24 cellular contexts compared by ENCODE assay signal in the genomic region with DNA sequence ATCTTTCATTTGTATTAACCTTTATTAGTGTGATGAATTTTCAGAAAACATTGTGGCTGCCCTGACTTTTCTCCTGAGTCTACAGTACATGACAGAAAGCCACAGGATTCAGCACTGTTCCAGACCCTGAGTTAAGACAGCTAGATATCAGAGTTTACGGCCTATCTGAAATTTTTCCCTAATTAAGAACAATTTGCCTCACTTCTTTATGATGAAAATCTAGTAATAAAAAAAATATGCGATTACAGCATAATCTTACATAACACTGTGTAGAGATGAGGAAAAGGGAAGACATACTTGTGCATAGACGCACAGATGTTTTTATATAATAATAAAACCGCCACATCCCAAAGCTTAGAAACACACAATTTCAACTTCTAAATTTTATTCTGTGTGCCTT. TPM values are rescaled to one million over a fixed set of nuclear protein-coding genes. Genes with fewer than 3 reads are reported as not detected.
A peak's percentile ranks its signal among the peaks of the same experiment; 100 is the strongest.
DNase-seq lines count a peak whose midpoint lies in the region; ATAC-seq, FAIRE-seq and TF ChIP-seq lines count a peak whose summit lies in the region.
"Had no signal": no experiment of that assay in that cellular context is flagged by ENCODE, and none has a peak within 500 bp of the region (broad histone marks: within the 10 kb centered on the region; RNA-seq: fewer than 3 reads in every experiment).

No MANE protein-coding gene starts in this region.

- no peak for FAIRE-seq in GM12878 (lab: Jason Lieb, UNC)
- FAIRE-seq: H1, pancreas had no signal

- TF ChIP-seq CTCF in activated CD8-positive, alpha-beta T cell treated with anti-CD3 and anti-CD28 coated beads for 36 hours (IDR thresholded peaks at IDR 0.05), result no peak
- TF ChIP-seq CTCF in GM12878 (IDR thresholded peaks at IDR 0.05 in 2 of 3, conservative IDR thresholded peaks at IDR 0.05 in 1 of 3; ENCODE audit: control insufficient read depth in 2 of 3, extremely low read depth in 1 of 3, insufficient read depth in 1 of 3, low read depth in 3 of 3, low read length in 3 of 3), result no peak
- no peak for TF ChIP-seq CTCF in transverse colon (IDR thresholded peaks at IDR 0.05)

- H3K27ac ChIP-seq in GM12878 (ENCODE audit: control insufficient read depth, insufficient read depth) (no peak overlapping the region), transverse colon (peak overlapping the region; percentile 33 to 92 (median 60))
- no peak overlapping the region for H3K27ac ChIP-seq in naive thymus-derived CD4-positive, alpha-beta T cell (ENCODE audit: low read depth, low read length)
- H3K27ac ChIP-seq: BLaER1, pancreas had no signal

- CTCF ChIA-PET in activated CD8-positive, alpha-beta T cell treated with anti-CD3 and anti-CD28 coated beads for 36 hours (lab: Charles Lee), result interaction anchor here (0.7 to 1.8 kb wide), 4 partner anchors 26 to 103 kb away, joined by 3 to 7 read pairs (median 4); no protein-coding TSS in a partner anchor
- CTCF ChIA-PET in activated CD8-positive, alpha-beta T cell treated with anti-CD3 and anti-CD28 coated beads, Interleukin-2, amount 10 ng/mL, durations not matched to agents 7 days and 5 days (lab: Charles Lee), result interaction anchor here (0.8 to 2.6 kb wide), 6 partner anchors 23 to 103 kb away, joined by 3 to 11 read pairs (median 3); no protein-coding TSS in a partner anchor
- CTCF ChIA-PET in GM12878 (lab: Yijun Ruan, JAX), result interaction anchor here (1.3 to 3.4 kb wide), 4 partner anchors 20 to 113 kb away, joined by 4 to 11 read pairs (median 6); no protein-coding TSS in a partner anchor
- CTCF ChIA-PET in naive thymus-derived CD4-positive, alpha-beta T cell (lab: Charles Lee), result no interaction called here

- no peak for TF ChIP-seq EP300 in GM12878 (IDR thresholded peaks at IDR 0.05; ENCODE audit: borderline replicate concordance in 1 of 2, control insufficient read depth in 1 of 2, low read depth in 2 of 2, low read length in 2 of 2)
- no peak for TF ChIP-seq EP300 in transverse colon (IDR thresholded peaks at IDR 0.05; ENCODE audit: low read depth)

- no peaks in the 10 kb centered on the region; the same call in 1 of the 2 replicates for H4K20me1 ChIP-seq in GM12878 (ENCODE audit: control insufficient read depth, insufficient read depth)

- H3K4me3 ChIP-seq in GM12878, result no peak overlapping the region
- no peak overlapping the region for H3K4me3 ChIP-seq in naive thymus-derived CD4-positive, alpha-beta T cell (ENCODE audit: low read length)
- no peak overlapping the region for H3K4me3 ChIP-seq in transverse colon
- H3K4me3 ChIP-seq: BLaER1, cardiac muscle cell, esophagus squamous epithelium, left lung, pancreas, skin epidermis had no signal

- WGBS in GM12878 (ENCODE audit: insufficient coverage, insufficient replicate concordance, low lambda C conversion rate, missing lambda C conversion rate), result 96% methylated on average over 4 of the region's 4 CpGs
- 58 to 82% methylated on average over 4 of the region's 4 CpGs for WGBS in transverse colon (ENCODE audit: low coverage in 1 of 2), 2 donors

- SMC1A ChIA-PET in GM12878 (lab: Charles Lee; ENCODE audit: uncharacterized antibody, unreplicated experiment), result interaction anchor here (1.1 to 2.1 kb wide), 6 partner anchors 10 to 43 kb away, joined by 4 to 8 read pairs (median 6); no protein-coding TSS in a partner anchor

- H3K36me3 ChIP-seq in GM12878 (ENCODE audit: control insufficient read depth in 2 of 2, insufficient read depth in 2 of 2, low read length in 1 of 2) (no peaks in the 10 kb centered on the region; a peak in 1 of 4 replicates), transverse colon (no peaks in the 10 kb centered on the region)
- peaks cover 0 to 15% (median 0%) of the 10 kb centered on the region in 3 experiments for H3K36me3 ChIP-seq in naive thymus-derived CD4-positive, alpha-beta T cell (ENCODE audit: control insufficient read depth in 2 of 3, insufficient read depth in 3 of 3, low read length in 3 of 3)
- H3K36me3 ChIP-seq: pancreas had no signal

- POLR2A ChIA-PET in activated CD8-positive, alpha-beta T cell treated with anti-CD3 and anti-CD28 coated beads for 36 hours (lab: Charles Lee), result interaction anchor here (1.6 kb wide), 1 partner anchor 9 kb away, joined by 6 read pairs; no protein-coding TSS in a partner anchor
- POLR2A ChIA-PET in activated CD8-positive, alpha-beta T cell treated with anti-CD3 and anti-CD28 coated beads, Interleukin-2, amount 10 ng/mL, durations not matched to agents 7 days and 5 days (lab: Charles Lee), result interaction anchor here (1.0 kb wide), 1 partner anchor 10 kb away, joined by 3 read pairs; no protein-coding TSS in a partner anchor
- POLR2A ChIA-PET in GM12878 (lab: Charles Lee), result interaction anchor here (1.1 kb wide), 1 partner anchor 9 kb away, joined by 4 read pairs; no protein-coding TSS in a partner anchor
- POLR2A ChIA-PET in naive thymus-derived CD4-positive, alpha-beta T cell (lab: Charles Lee), result interaction anchor here (0.8 to 1.1 kb wide), 2 partner anchors 9 to 94 kb away, joined by 3 read pairs; a partner anchor contains a TSS

- H3K9me3 Mint-ChIP-seq in activated CD8-positive, alpha-beta T cell treated with anti-CD3 and anti-CD28 coated beads for 36 hours, result no peaks in the 10 kb centered on the region
- no peaks in the 10 kb centered on the region for H3K9me3 Mint-ChIP-seq in activated CD8-positive, alpha-beta T cell treated with anti-CD3 and anti-CD28 coated beads, Interleukin-2, amount 10 ng/mL, durations not matched to agents 7 days and 5 days (ENCODE audit: insufficient read depth)
- H3K9me3 Mint-ChIP-seq in naive thymus-derived CD4-positive, alpha-beta T cell, result no peaks in the 10 kb centered on the region
- H3K9me3 Mint-ChIP-seq: activated T-helper 1 cell treated with anti-CD3 and anti-CD28 coated beads, Interleukin-12 subunit alpha, Interleukin-12 subunit beta, Interleukin-2, Interleukin-4 antibody, amounts not matched to agents 30 ng/mL and 10 ng/mL and 1 ng/mL, durations not matched to agents 14 hours and 24 hours and 36 hours had no signal

- H3K79me2 ChIP-seq in GM12878 (ENCODE audit: control insufficient read depth, insufficient read depth, low read length), result peaks cover 71% of the 10 kb centered on the region

- H3K9me3 ChIP-seq in GM12878 (replicated peaks; ENCODE audit: control insufficient read depth, insufficient read depth, low read length) (no peaks in the 10 kb centered on the region), transverse colon (no peaks in the 10 kb centered on the region)
- H3K9me3 ChIP-seq in naive thymus-derived CD4-positive, alpha-beta T cell (ENCODE audit: control insufficient read depth in 2 of 3, low read length in 3 of 3), result no peaks in the 10 kb centered on the region
- H3K9me3 ChIP-seq: esophagus squamous epithelium, left lung, pancreas had no signal

- H3K27me3 Mint-ChIP-seq in activated CD8-positive, alpha-beta T cell treated with anti-CD3 and anti-CD28 coated beads for 36 hours, result no peaks in the 10 kb centered on the region
- no peaks in the 10 kb centered on the region for H3K27me3 Mint-ChIP-seq in activated CD8-positive, alpha-beta T cell treated with anti-CD3 and anti-CD28 coated beads, Interleukin-2, amount 10 ng/mL, durations not matched to agents 7 days and 5 days (ENCODE audit: low read depth)
- no peaks in the 10 kb centered on the region for H3K27me3 Mint-ChIP-seq in naive thymus-derived CD4-positive, alpha-beta T cell

- intact Hi-C loops in activated CD8-positive, alpha-beta T cell treated with anti-CD3 and anti-CD28 coated beads for 36 hours (cut with micrococcal nuclease), result no loop called here
- intact Hi-C loops in GM12878 (cut with micrococcal nuclease; ENCODE audit: unreplicated experiment), result no loop called here
- intact Hi-C loops in naive thymus-derived CD4-positive, alpha-beta T cell (cut with micrococcal nuclease), result loop anchor here (5.0 to 10.0 kb wide), 3 partner anchors 43 to 476 kb away; a partner anchor contains a TSS
- intact Hi-C loops in transverse colon (cut with DNase I; ENCODE audit: low total_unique reads), result no loop called here

- no TSS peak for BruUV-seq in GM12878 (replicated peaks; lab: Mats Ljungman, UMichigan)

- H3K4me3 Mint-ChIP-seq in activated CD8-positive, alpha-beta T cell treated with anti-CD3 and anti-CD28 coated beads for 36 hours, result no peak overlapping the region
- H3K4me3 Mint-ChIP-seq in activated CD8-positive, alpha-beta T cell treated with anti-CD3 and anti-CD28 coated beads, Interleukin-2, amount 10 ng/mL, durations not matched to agents 7 days and 5 days, result no peak overlapping the region
- peak overlapping the region in 6 of 10 donors; percentile 7 to 52 (median 17) for H3K4me3 Mint-ChIP-seq in naive thymus-derived CD4-positive, alpha-beta T cell
- H3K4me3 Mint-ChIP-seq: activated T-helper 1 cell treated with anti-CD3 and anti-CD28 coated beads, Interleukin-12 subunit alpha, Interleukin-12 subunit beta, Interleukin-2, Interleukin-4 antibody, amounts not matched to agents 30 ng/mL and 10 ng/mL and 1 ng/mL, durations not matched to agents 14 hours and 24 hours and 36 hours had no signal

- H3K4me2 ChIP-seq in GM12878 (ENCODE audit: control insufficient read depth, insufficient read depth), result 0 out of 2 replicates have a peak overlapping the region, but pooled peaks have one; percentile 19
- H3K4me2 ChIP-seq: BLaER1 had no signal

- peaks cover 31% of the 10 kb centered on the region for H3K36me3 Mint-ChIP-seq in activated CD8-positive, alpha-beta T cell treated with anti-CD3 and anti-CD28 coated beads for 36 hours (ENCODE audit: low read depth)
- peaks cover 22% of the 10 kb centered on the region for H3K36me3 Mint-ChIP-seq in activated CD8-positive, alpha-beta T cell treated with anti-CD3 and anti-CD28 coated beads, Interleukin-2, amount 10 ng/mL, durations not matched to agents 7 days and 5 days (ENCODE audit: low read depth)
- H3K36me3 Mint-ChIP-seq in naive thymus-derived CD4-positive, alpha-beta T cell, result peaks cover 0 to 27% (median 14%) of the 10 kb centered on the region in 5 donors

- peaks cover 1% of the 10 kb centered on the region for H3K4me1 ChIP-seq in GM12878 (ENCODE audit: control insufficient read depth, insufficient read depth, low read length)
- H3K4me1 ChIP-seq in naive thymus-derived CD4-positive, alpha-beta T cell (ENCODE audit: control insufficient read depth in 2 of 2, insufficient read depth in 2 of 2, low read length in 2 of 2), result peaks cover 13 to 27% of the 10 kb centered on the region in 2 donors
- peaks cover 8 to 55% (median 39%) of the 10 kb centered on the region in 4 donors for H3K4me1 ChIP-seq in transverse colon

- in situ Hi-C loops in GM12878 (cut with MboI) (no loop called here), transverse colon (cut with MboI; ENCODE audit: low pct_ligation_motif_present in 1 of 4, low pct_unique_long_range_greater_than_20kb in 1 of 4, low sequenced_read_pairs in 3 of 4) (no loop called here)

- H3K27ac Mint-ChIP-seq in activated CD8-positive, alpha-beta T cell treated with anti-CD3 and anti-CD28 coated beads for 36 hours, result peak overlapping the region; percentile 52
- H3K27ac Mint-ChIP-seq in activated CD8-positive, alpha-beta T cell treated with anti-CD3 and anti-CD28 coated beads, Interleukin-2, amount 10 ng/mL, durations not matched to agents 7 days and 5 days, result no peak overlapping the region
- H3K27ac Mint-ChIP-seq in naive thymus-derived CD4-positive, alpha-beta T cell, result peak overlapping the region in 5 of 9 donors; percentile 35 to 62 (median 54)
- H3K27ac Mint-ChIP-seq: activated T-helper 1 cell treated with anti-CD3 and anti-CD28 coated beads, Interleukin-12 subunit alpha, Interleukin-12 subunit beta, Interleukin-2, Interleukin-4 antibody, amounts not matched to agents 30 ng/mL and 10 ng/mL and 1 ng/mL, durations not matched to agents 14 hours and 24 hours and 36 hours had no signal

- no peak overlapping the region for H3K9ac ChIP-seq in GM12878 (ENCODE audit: control insufficient read depth, insufficient read depth, low read length)
- H3K9ac ChIP-seq: BLaER1 had no signal

- H3K4me1 Mint-ChIP-seq in activated CD8-positive, alpha-beta T cell treated with anti-CD3 and anti-CD28 coated beads for 36 hours (ENCODE audit: low read depth), result peaks cover 58% of the 10 kb centered on the region
- H3K4me1 Mint-ChIP-seq in activated CD8-positive, alpha-beta T cell treated with anti-CD3 and anti-CD28 coated beads, Interleukin-2, amount 10 ng/mL, durations not matched to agents 7 days and 5 days (ENCODE audit: low read depth), result peaks cover 33% of the 10 kb centered on the region
- H3K4me1 Mint-ChIP-seq in naive thymus-derived CD4-positive, alpha-beta T cell, result peaks cover 35 to 79% (median 72%) of the 10 kb centered on the region in 7 donors

- H3K27me3 ChIP-seq in GM12878 (replicated peaks in 1 of 2; ENCODE audit: control insufficient read depth in 2 of 2, insufficient read depth in 2 of 2, low read length in 1 of 2), result no peaks in the 10 kb centered on the region
- no peaks in the 10 kb centered on the region for H3K27me3 ChIP-seq in naive thymus-derived CD4-positive, alpha-beta T cell (ENCODE audit: control insufficient read depth in 2 of 2, insufficient read depth in 2 of 2, low read length in 2 of 2)
- no peaks in the 10 kb centered on the region for H3K27me3 ChIP-seq in transverse colon
- H3K27me3 ChIP-seq: BLaER1, cardiac muscle cell, esophagus squamous epithelium, left lung, pancreas had no signal

- RAD21 ChIA-PET in GM12878 (lab: Charles Lee; ENCODE audit: unreplicated experiment), result interaction anchor here (0.8 to 1.8 kb wide), 3 partner anchors 11 to 25 kb away, joined by 3 to 4 read pairs (median 3); no protein-coding TSS in a partner anchor

- no peak for DNase-seq in activated CD8-positive, alpha-beta T cell treated with anti-CD3 and anti-CD28 coated beads for 36 hours
- DNase-seq in activated CD8-positive, alpha-beta T cell treated with anti-CD3 and anti-CD28 coated beads, Interleukin-2, amount 10 ng/mL, durations not matched to agents 7 days and 5 days, result no peak
- DNase-seq in GM12878 (ENCODE audit: low read depth, low spot score), result no peak
- no peak for DNase-seq in naive thymus-derived CD4-positive, alpha-beta T cell
- no peak for DNase-seq in transverse colon
- DNase-seq in NCI-H2107 treated with DMSO at 0.1 percent for 48 hours (lab: John Stamatoyannopoulos, UW; ENCODE audit: unreplicated experiment), result no peak
- DNase-seq: 8988T; DMS 273 treated with DMSO at 0.1 percent for 48 hours; esophagus squamous epithelium; left lung; NCI-H187; NCI-H345; NK-92 treated with Interleukin-12 subunit alpha and Interleukin-12 subunit beta, amount 100 ng/mL, for 24 hours; pancreas; stimulated activated CD4-positive, alpha-beta T cell treated with anti-CD3 and anti-CD28 coated beads, Interleukin-4, amount 100 ng/mL, for 1 hour; substantia nigra; SW 1271 had no signal

- ATAC-seq in activated CD8-positive, alpha-beta T cell treated with anti-CD3 and anti-CD28 coated beads for 36 hours, result no peak
- ATAC-seq in activated CD8-positive, alpha-beta T cell treated with anti-CD3 and anti-CD28 coated beads, Interleukin-2, amount 10 ng/mL, durations not matched to agents 7 days and 5 days, result no peak
- no peak; the same call in 2 of the 3 replicates for ATAC-seq in GM12878
- no peak for ATAC-seq in naive thymus-derived CD4-positive, alpha-beta T cell
- ATAC-seq in GM21717 (IDR thresholded peaks at IDR 0.05; ENCODE audit: unreplicated experiment), result no peak
- ATAC-seq in HG03565 (IDR thresholded peaks at IDR 0.05; ENCODE audit: unreplicated experiment), result no peak

- TF ChIP-seq RAD21 in GM12878 (IDR thresholded peaks at IDR 0.05; ENCODE audit: insufficient read depth, low read depth, low read length), result no peak

- no peak overlapping the region for H2AFZ ChIP-seq in GM12878 (ENCODE audit: control insufficient read depth, low read depth, low read length)

- TF ChIP-seq POLR2A in GM12878 (IDR thresholded peaks at IDR 0.05; ENCODE audit: low read depth, low read length) (no peak), transverse colon (IDR thresholded peaks at IDR 0.05) (no peak)

RNA-seq across cellular contexts. Expression of a gene that starts 7.3 kb away (rescaled TPM):
- 10 to 100 TPM; 61.6 to 63.5 TPM for total RNA-seq in activated CD8-positive, alpha-beta T cell treated with anti-CD3 and anti-CD28 coated beads for 36 hours
- 10 to 100 TPM; 49.5 to 52.0 TPM for total RNA-seq in activated CD8-positive, alpha-beta T cell treated with anti-CD3 and anti-CD28 coated beads, Interleukin-2, amount 10 ng/mL, durations not matched to agents 7 days and 5 days
- total RNA-seq in GM12878 (2013; cell fraction: nucleolus; rRNA removed), result 86.4 and 107 TPM in 2 replicates
- total RNA-seq in GM12878 (2014; rRNA removed) (56.7 and 64.0 TPM in 2 replicates), GM12878 (2014; rRNA removed; fragmentation: Illumina TruSeq; extraction: Trizol) (39.5 and 39.9 TPM in 2 replicates), GM12878 (2021) (45.8 and 50.1 TPM in 2 replicates), transverse colon (100 to 1,000 TPM in 1 of 4 donors, 10 to 100 TPM in 3; 75.6 to 352 (median 95.3) TPM)
- 22.3 TPM for polyA plus RNA-seq in GM12878 (2011; ENCODE audit: low read depth)
- polyA plus RNA-seq in GM12878 (2011; rRNA removed) (55.8 and 80.4 TPM in 2 replicates), GM12878 (2014; fragmentation: Illumina TruSeq; extraction: Trizol) (41.6 and 45.4 TPM in 2 replicates), GM12878 (2014; fragmentation: Nextera tagmentation; extraction: Ambion mirVana) (10 to 100 TPM; 35.1 to 39.0 TPM), GM12878 (2014; rRNA removed) (34.5 and 43.7 TPM in 2 replicates), GM12878 (2016; fragmentation: Nextera tagmentation; extraction: Ambion mirVana) (10 to 100 TPM; 65.9 to 76.3 TPM)
- 55.1 and 82.5 TPM in 2 replicates for polyA plus RNA-seq in GM12878 (2011; cell fraction: cytosol; rRNA removed)
- polyA plus RNA-seq in GM12878 (2011; cell fraction: nucleus; rRNA removed), result 50.5 and 54.2 TPM in 2 replicates
- polyA plus RNA-seq in GM12878 (2012), result 26.3 and 35.4 TPM in 2 replicates
- polyA minus RNA-seq in GM12878 (2011; rRNA and poly(A)+ RNA removed), result 65.1 and 93.8 TPM in 2 replicates
- polyA minus RNA-seq in GM12878 (2011; cell fraction: cytosol; rRNA and poly(A)+ RNA removed), result 34.7 and 42.1 TPM in 2 replicates
- 27.9 and 43.3 TPM in 2 replicates for polyA minus RNA-seq in GM12878 (2011; cell fraction: nucleus; rRNA and poly(A)+ RNA removed)
- total RNA-seq in naive thymus-derived CD4-positive, alpha-beta T cell, result 10 to 100 TPM; 59.6 to 94.8 (median 80.9) TPM
- 100 to 1,000 TPM; 121 to 151 TPM for polyA plus RNA-seq in naive thymus-derived CD4-positive, alpha-beta T cell

RNA-seq across cellular contexts. Expression of a gene that starts 37.1 kb away (rescaled TPM):
- 10 to 100 TPM; 38.6 to 46.6 TPM for total RNA-seq in activated CD8-positive, alpha-beta T cell treated with anti-CD3 and anti-CD28 coated beads for 36 hours
- total RNA-seq in activated CD8-positive, alpha-beta T cell treated with anti-CD3 and anti-CD28 coated beads, Interleukin-2, amount 10 ng/mL, durations not matched to agents 7 days and 5 days, result 10 to 100 TPM; 50.7 to 62.6 TPM
- total RNA-seq in GM12878 (2013; cell fraction: nucleolus; rRNA removed), result 20.3 and 24.2 TPM in 2 replicates
- total RNA-seq in GM12878 (2014; rRNA removed), result 54.8 and 61.1 TPM in 2 replicates
- 42.4 and 43.3 TPM in 2 replicates for total RNA-seq in GM12878 (2014; rRNA removed; fragmentation: Illumina TruSeq; extraction: Trizol)
- 39.5 and 46.2 TPM in 2 replicates for total RNA-seq in GM12878 (2021)
- polyA plus RNA-seq in GM12878 (2011; ENCODE audit: low read depth), result 36.2 TPM
- polyA plus RNA-seq in GM12878 (2011; rRNA removed), result 34.4 and 55.3 TPM in 2 replicates
- polyA plus RNA-seq in GM12878 (2011; cell fraction: cytosol; rRNA removed), result 55.6 and 57.9 TPM in 2 replicates
- 60.1 and 74.9 TPM in 2 replicates for polyA plus RNA-seq in GM12878 (2011; cell fraction: nucleus; rRNA removed)
- polyA plus RNA-seq in GM12878 (2012), result 30.7 and 48.1 TPM in 2 replicates
- polyA plus RNA-seq in GM12878 (2014; fragmentation: Illumina TruSeq; extraction: Trizol), result 51.9 and 58.0 TPM in 2 replicates
- polyA plus RNA-seq in GM12878 (2014; fragmentation: Nextera tagmentation; extraction: Ambion mirVana), result 10 to 100 TPM; 40.0 to 44.4 TPM
- 48.1 and 51.3 TPM in 2 replicates for polyA plus RNA-seq in GM12878 (2014; rRNA removed)
- 100 to 1,000 TPM; 106 to 113 TPM for polyA plus RNA-seq in GM12878 (2016; fragmentation: Nextera tagmentation; extraction: Ambion mirVana)
- polyA minus RNA-seq in GM12878 (2011; rRNA and poly(A)+ RNA removed), result 42.2 and 43.6 TPM in 2 replicates
- 18.4 and 21.6 TPM in 2 replicates for polyA minus RNA-seq in GM12878 (2011; cell fraction: cytosol; rRNA and poly(A)+ RNA removed)
- 31.4 and 38.0 TPM in 2 replicates for polyA minus RNA-seq in GM12878 (2011; cell fraction: nucleus; rRNA and poly(A)+ RNA removed)
- 10 to 100 TPM; 42.1 to 83.0 (median 49.0) TPM for total RNA-seq in naive thymus-derived CD4-positive, alpha-beta T cell
- polyA plus RNA-seq in naive thymus-derived CD4-positive, alpha-beta T cell, result 10 to 100 TPM; 23.4 to 28.5 TPM
- total RNA-seq in transverse colon, result 10 to 100 TPM; 23.5 to 73.3 (median 56.2) TPM

Comparison
In these comparisons a context has a peak if more than half of its experiments do, and no peak if none do; other contexts are left out.
1. H3K4me3 Mint-ChIP-seq: peak in naive thymus-derived CD4-positive, alpha-beta T cell (6 of 10); none in activated CD8-positive, alpha-beta T cell treated with anti-CD3 and anti-CD28 coated beads for 36 hours (single experiment) and activated CD8-positive, alpha-beta T cell treated with anti-CD3 and anti-CD28 coated beads, Interleukin-2, amount 10 ng/mL, durations not matched to agents 7 days and 5 days (single experiment).
2. H3K27ac ChIP-seq: peak in transverse colon (4 of 4); none in GM12878 (single experiment) and naive thymus-derived CD4-positive, alpha-beta T cell (single experiment).
3. intact Hi-C loops: an anchor here in naive thymus-derived CD4-positive, alpha-beta T cell (5.0 to 10.0 kb wide); none called in activated CD8-positive, alpha-beta T cell treated with anti-CD3 and anti-CD28 coated beads for 36 hours, GM12878 and transverse colon.